In genomic region chr16:79337906-79338305, GRCh38 we compare ENCODE assay signal across 34 cellular contexts.
"Had no signal": no experiment of that assay in that cellular context is flagged by ENCODE, and none has a peak within 500 bp of the region (broad histone marks: within the 10 kb centered on the region; RNA-seq: fewer than 3 reads in every experiment).

No MANE protein-coding gene starts in this region.

- H3K4me1 ChIP-seq: adrenal gland, ascending aorta, body of pancreas, breast epithelium had no signal

- H3K36me3 ChIP-seq: adrenal gland, ascending aorta, brain microvascular endothelial cell, breast epithelium, cardiac muscle cell had no signal

- H3K27me3 ChIP-seq: adrenal gland, ascending aorta, body of pancreas, brain microvascular endothelial cell, breast epithelium, cardiac muscle cell had no signal

- ATAC-seq: activated naive CD4-positive, alpha-beta T cell treated with anti-CD3 and anti-CD28 coated beads, Interleukin-2, amount 50 U/mL, for 72 hours; activated naive CD8-positive, alpha-beta T cell treated with anti-CD3 and anti-CD28 coated beads, Interleukin-2, amount 50 U/mL, for 24 hours; activated T-cell treated with anti-CD3 and anti-CD28 coated beads, Interleukin-2, amount 50 U/mL, for 4 hours; activated T-cell treated with anti-CD3 and anti-CD28 coated beads, Interleukin-2, amount 50 U/mL, for 72 hours; activated T-helper 17 cell treated with anti-CD3 and anti-CD28 coated beads, Interleukin-2, amount 50 U/mL, for 72 hours; body of pancreas had no signal

- H3K27ac ChIP-seq: adrenal gland, ascending aorta, body of pancreas, brain microvascular endothelial cell, breast epithelium, cardiac muscle cell had no signal

- H3K4me3 ChIP-seq: adrenal gland, ascending aorta, body of pancreas, breast epithelium, cardiac muscle cell had no signal

- FAIRE-seq: astrocyte, bronchial epithelial cell had no signal

- H3K9me3 ChIP-seq: adrenal gland, body of pancreas, breast epithelium had no signal

- DNase-seq: activated effector memory CD4-positive, alpha-beta T cell treated with anti-CD3 and anti-CD28 coated beads, Interleukin-2, amount 50 U/mL, for 16 hours; activated effector memory CD4-positive, alpha-beta T cell treated with Interleukin-2 at 50 U/mL for 16 hours; activated gamma-delta T cell; activated gamma-delta T cell treated with Interleukin-2 at 50 U/mL for 16 hours; activated naive CD4-positive, alpha-beta T cell; activated naive CD4-positive, alpha-beta T cell treated with anti-CD3 and anti-CD28 coated beads for 36 hours; activated naive CD4-positive, alpha-beta T cell treated with anti-CD3 and anti-CD28 coated beads, Interleukin-2, amount 10 ng/mL, durations not matched to agents 7 days and 5 days; activated naive CD4-positive, alpha-beta T cell treated with anti-CD3 and anti-CD28 coated beads, Interleukin-2, amount 50 U/mL, for 16 hours; activated naive CD4-positive, alpha-beta T cell treated with Interleukin-2 at 50 U/mL for 16 hours; activated naive CD8-positive, alpha-beta T cell treated with anti-CD3 and anti-CD28 coated beads for 36 hours; activated naive CD8-positive, alpha-beta T cell treated with anti-CD3 and anti-CD28 coated beads, Interleukin-2, amount 10 ng/mL, durations not matched to agents 7 days and 5 days; activated naive CD8-positive, alpha-beta T cell treated with anti-CD3 and anti-CD28 coated beads, Interleukin-2, amount 50 U/mL, for 24 hours; activated T-cell treated with anti-CD3 and anti-CD28 coated beads, Interleukin-2, amount 50 U/mL, for 1 hour; activated T-cell treated with anti-CD3 and anti-CD28 coated beads, Interleukin-2, amount 50 U/mL, for 24 hours; activated T-cell treated with anti-CD3 and anti-CD28 coated beads, Interleukin-2, amount 50 U/mL, for 4 hours; activated T-cell treated with anti-CD3 and anti-CD28 coated beads, Interleukin-2, amount 50 U/mL, for 48 hours; activated T-cell treated with anti-CD3 and anti-CD28 coated beads, Interleukin-2, amount 50 U/mL, for 72 hours; adrenal gland; amniotic stem cell; amygdala; anterior cingulate cortex; aorta; body of pancreas; brain microvascular endothelial cell; caudate nucleus; central memory CD4-positive, alpha-beta T cell; cerebellar nuclear complex had no signal
